In genomic region chr2:31337197-31337596, GRCh38 we compare ENCODE assay signal across 26 cellular contexts.
A peak's percentile ranks its signal among the peaks of the same experiment; 100 is the strongest.
DNase-seq lines count a peak whose midpoint lies in the region; ATAC-seq, FAIRE-seq and TF ChIP-seq lines count a peak whose summit lies in the region.
"Had no signal": no experiment of that assay in that cellular context is flagged by ENCODE, and none has a peak within 500 bp of the region (broad histone marks: within the 10 kb centered on the region; RNA-seq: fewer than 3 reads in every experiment).

No MANE protein-coding gene starts in this region.

- TF ChIP-seq CTCF in AG04450 (IDR thresholded peaks at IDR 0.05; ENCODE audit: low read depth, low read length) (no peak), H1 (IDR thresholded peaks at IDR 0.05; ENCODE audit: control extremely low read depth in 1 of 3, insufficient read depth in 1 of 3, low read depth in 1 of 3, low read length in 3 of 3) (no peak), lung (IDR thresholded peaks at IDR 0.05; ENCODE audit: control extremely low read depth, extremely low read depth) (no peak)

- peaks cover 0 to 4% of the 10 kb centered on the region in 2 experiments for H4K20me1 ChIP-seq in H1 (replicated peaks in 1 of 2; ENCODE audit: control insufficient read depth in 1 of 2, insufficient read depth in 2 of 2, low read length in 2 of 2)

- no peak overlapping the region for H3K56ac ChIP-seq in H1 (replicated peaks; ENCODE audit: insufficient read length, low read depth, low read length)

- no peaks in the 10 kb centered on the region for H3K79me2 ChIP-seq in H1 (ENCODE audit: control insufficient read depth in 1 of 2, insufficient read depth in 2 of 2, low read length in 2 of 2)

- CTCF ChIA-PET in AG04450 (lab: Charles Lee) = no interaction called here
- CTCF ChIA-PET in H1 (lab: Charles Lee; ENCODE audit: partially characterized antibody) = interaction anchor here (1.0 kb wide), 1 partner anchor 87 kb away, joined by 7 read pairs; no protein-coding TSS in a partner anchor

- H3K36me3 ChIP-seq in H1 (ENCODE audit: control insufficient read depth in 2 of 4, insufficient read depth in 4 of 4, low read length in 3 of 4) (no peaks in the 10 kb centered on the region), lung (ENCODE audit: control insufficient read depth in 2 of 2, insufficient read depth in 2 of 2, low read length in 2 of 2) (no peaks in the 10 kb centered on the region)
- H3K36me3 ChIP-seq: cardiac muscle cell, right atrium auricular region, transverse colon had no signal

- peak overlapping the region; percentile 43; the same call in 1 of the 2 replicates for H4K8ac ChIP-seq in H1 (ENCODE audit: extremely low read depth, insufficient read depth, low read length)

- TF ChIP-seq POLR2A in H1 (IDR thresholded peaks at IDR 0.05; ENCODE audit: control extremely low read depth in 1 of 2, low read depth in 2 of 2, low read length in 2 of 2) (no peak), erythroblast (IDR thresholded peaks at IDR 0.05; ENCODE audit: low read length) (no peak)

- H2AFZ ChIP-seq in H1 (ENCODE audit: low read length) = no peak overlapping the region

- no peak for TF ChIP-seq EP300 in H1 (IDR thresholded peaks at IDR 0.05; ENCODE audit: borderline replicate concordance in 1 of 2, low read depth in 2 of 2, low read length in 2 of 2)

- H3K27ac ChIP-seq in AG04450 (ENCODE audit: low read depth, low read length) (peak overlapping the region; percentile 77), H1 (ENCODE audit: low read depth, low read length) (no peak overlapping the region), lung (ENCODE audit: low read depth in 1 of 2, low read length in 1 of 2) (no peak overlapping the region)
- H3K27ac ChIP-seq: cardiac muscle cell, right atrium auricular region, transverse colon had no signal

- no peak for FAIRE-seq in H1 (lab: Jason Lieb, UNC)
- FAIRE-seq: D721Med, islet of Langerhans, K562 had no signal

- H2BK120ac ChIP-seq in H1 (replicated peaks; ENCODE audit: low read depth, low read length) = no peak overlapping the region

- H2AK5ac ChIP-seq in H1 (ENCODE audit: low read depth, low read length) = no peak overlapping the region

- H2BK12ac ChIP-seq in H1 (ENCODE audit: low read depth, low read length) = no peak overlapping the region

- no peaks in the 10 kb centered on the region for H3K79me1 ChIP-seq in H1 (ENCODE audit: low read depth, low read length)

- H3K4ac ChIP-seq in H1 (replicated peaks; ENCODE audit: insufficient read length, low read depth, low read length) = no peak overlapping the region

- intact Hi-C loops in posterior vena cava (cut with DNase I) = loop anchor here (10.0 kb wide), 2 partner anchors 102 to 172 kb away; partner anchors contain the start of gene EHD3 (in 1 of the 2)

- H3K23ac ChIP-seq in H1 (ENCODE audit: insufficient read length) = no peak overlapping the region

- peaks cover 2% of the 10 kb centered on the region; the same call in 1 of the 2 replicates for H3K9me3 ChIP-seq in AG04450 (ENCODE audit: control insufficient read depth, insufficient read depth, low read length)
- no peaks in the 10 kb centered on the region for H3K9me3 ChIP-seq in H1 (ENCODE audit: insufficient read depth in 2 of 2, low read depth in 1 of 2, low read length in 1 of 2)
- H3K9me3 ChIP-seq in lung (ENCODE audit: control insufficient read depth in 2 of 2, insufficient read depth in 1 of 2, low read length in 1 of 2) = peaks cover 0 to 1% of the 10 kb centered on the region in 2 donors
- H3K9me3 ChIP-seq: right atrium auricular region, transverse colon had no signal

- H3K14ac ChIP-seq in H1 (ENCODE audit: insufficient read length) = no peak overlapping the region

- H3K27me3 ChIP-seq in AG04450 (ENCODE audit: control insufficient read depth, insufficient read depth, low read length) (no peaks in the 10 kb centered on the region), H1 (replicated peaks in 1 of 4; ENCODE audit: control insufficient read depth in 3 of 4, extremely low read depth in 1 of 4, insufficient read depth in 3 of 4, low read length in 3 of 4) (no peaks in the 10 kb centered on the region), lung (ENCODE audit: control insufficient read depth, insufficient read depth) (no peaks in the 10 kb centered on the region)
- H3K27me3 ChIP-seq: cardiac muscle cell, right atrium auricular region, transverse colon had no signal

- no peak overlapping the region for H2BK5ac ChIP-seq in H1 (ENCODE audit: low read depth, low read length)

- H3K4me3 ChIP-seq in AG04450 (ENCODE audit: low read depth, low read length) (no peak overlapping the region), H1 (ENCODE audit: extremely low read depth in 1 of 4, insufficient read depth in 2 of 4, low read depth in 3 of 4, low read length in 4 of 4) (no peak overlapping the region), lung (no peak overlapping the region)
- H3K4me3 ChIP-seq: cardiac muscle cell, K562, right atrium auricular region, transverse colon had no signal

- no peaks in the 10 kb centered on the region for H3K9me3 Mint-ChIP-seq in activated T-cell treated with anti-CD3 and anti-CD28 coated beads, Interleukin-2, amount 50 U/mL, for 4 hours
- H3K9me3 Mint-ChIP-seq: H9 had no signal

- DNase-seq in AG04450 (ENCODE audit: low read depth, low spot score) = no peak
- peak; percentile 80 for DNase-seq in NCI-H226
- DNase-seq in H1 (ENCODE audit: low read depth in 1 of 2, low spot score in 2 of 2) = no peak
- DNase-seq in lung (ENCODE audit: low spot score) = peak; percentile 26
- DNase-seq in erythroblast (lab: John Stamatoyannopoulos, UW) = no peak
- DNase-seq in activated T-cell treated with anti-CD3 and anti-CD28 coated beads, Interleukin-2, amount 50 U/mL, for 4 hours = no peak
- no peak for DNase-seq in posterior vena cava (ENCODE audit: low spot score)
- DNase-seq: activated CD4-positive, alpha-beta T cell treated with anti-CD3 and anti-CD28 coated beads, Interleukin-2, amount 50 U/mL, for 48 hours; activated gamma-delta T cell; activated T-cell treated with anti-CD3 and anti-CD28 coated beads for 4 hours; C1 segment of cervical spinal cord; GDM1; H9; hippocampal formation; NCI-H1436 treated with DMSO at 0.1 percent for 48 hours; NCI-H524; NK-92 treated with Interleukin-12 subunit alpha and Interleukin-12 subunit beta, amount 100 ng/mL, for 24 hours; stimulated activated CD4-positive, alpha-beta T cell treated with anti-CD3 and anti-CD28 coated beads, Interleukin-15, amount 100 ng/mL, for 24 hours; stimulated activated CD8-positive, alpha-beta memory T cell treated with anti-CD3 and anti-CD28 coated beads, Interleukin-4, amount 100 ng/mL, for 48 hours; transverse colon had no signal

- no peak overlapping the region for H2BK20ac ChIP-seq in H1 (ENCODE audit: low read length)

- H3K23me2 ChIP-seq in H1 (ENCODE audit: low read depth, low read length) = no peaks in the 10 kb centered on the region

- no peak overlapping the region for H3K4me3 Mint-ChIP-seq in activated T-cell treated with anti-CD3 and anti-CD28 coated beads, Interleukin-2, amount 50 U/mL, for 4 hours
- H3K4me3 Mint-ChIP-seq: H9 had no signal

- H3K27me3 Mint-ChIP-seq in activated T-cell treated with anti-CD3 and anti-CD28 coated beads, Interleukin-2, amount 50 U/mL, for 4 hours (ENCODE audit: low read depth) = peaks cover 7% of the 10 kb centered on the region

- H2BK15ac ChIP-seq in H1 (ENCODE audit: low read length) = no peak overlapping the region

- H3K4me1 ChIP-seq in H1 (replicated peaks in 1 of 4; ENCODE audit: control insufficient read depth in 3 of 4, insufficient read depth in 4 of 4, low read length in 3 of 4) (peaks cover 0 to 6% (median 0%) of the 10 kb centered on the region in 4 experiments; a peak in 2 of 7 replicates), lung (ENCODE audit: control insufficient read depth in 2 of 2, insufficient read depth in 2 of 2, low read length in 2 of 2) (no peaks in the 10 kb centered on the region)
- H3K4me1 ChIP-seq: transverse colon had no signal

- no peak overlapping the region for H4K91ac ChIP-seq in H1 (replicated peaks; ENCODE audit: insufficient read length, low read length)

- no peak overlapping the region for H3K9ac ChIP-seq in H1 (replicated peaks in 1 of 4; ENCODE audit: extremely low read depth in 1 of 4, low read depth in 3 of 4, low read length in 3 of 4)

- no peaks in the 10 kb centered on the region for H3K4me1 Mint-ChIP-seq in activated T-cell treated with anti-CD3 and anti-CD28 coated beads, Interleukin-2, amount 50 U/mL, for 4 hours (ENCODE audit: low read depth)

- no peak for TF ChIP-seq RAD21 in H1 (IDR thresholded peaks at IDR 0.05 in 1 of 2, conservative IDR thresholded peaks at IDR 0.05 in 1 of 2; ENCODE audit: low read depth in 2 of 2, low read length in 2 of 2)

- no peak overlapping the region for H3K4me2 ChIP-seq in H1 (ENCODE audit: insufficient read depth in 1 of 2, low read depth in 2 of 2, low read length in 2 of 2)

- ATAC-seq in lung (ENCODE audit: insufficient read depth, low FRiP score) = no peak
- ATAC-seq in HG03432 (IDR thresholded peaks at IDR 0.05; ENCODE audit: unreplicated experiment) = no peak
- no peak for ATAC-seq in activated T-cell treated with anti-CD3 and anti-CD28 coated beads, Interleukin-2, amount 50 U/mL, for 4 hours
- ATAC-seq: K562 had no signal

- no peaks in the 10 kb centered on the region for H3K36me3 Mint-ChIP-seq in activated T-cell treated with anti-CD3 and anti-CD28 coated beads, Interleukin-2, amount 50 U/mL, for 4 hours (ENCODE audit: insufficient read depth)

- POLR2A ChIA-PET in AG04450 (lab: Yijun Ruan, JAX) (interaction anchor here (0.7 to 1.3 kb wide), 3 partner anchors 14 to 103 kb away, joined by 3 to 7 read pairs (median 3); partner anchors contain the start of gene EHD3), H1 (lab: Charles Lee; ENCODE audit: partially characterized antibody) (no interaction called here)

- H4K5ac ChIP-seq in H1 (ENCODE audit: insufficient read length, low read depth, low read length) = no peak overlapping the region

- no peak overlapping the region for H3K18ac ChIP-seq in H1 (ENCODE audit: extremely low read depth, low read length)

- 89% methylated on average over 3 of the region's 3 CpGs; no CpG with 5 or more reads in 1 of the 2 experiments for WGBS in H1 (ENCODE audit: extremely low coverage in 1 of 2, insufficient coverage in 1 of 2, insufficient read length in 1 of 2, insufficient replicate concordance in 2 of 2, low coverage in 1 of 2, low lambda C conversion rate in 2 of 2, missing lambda C conversion rate in 1 of 2), 2 experiments
- 71 to 73% methylated on average over 3 of the region's 3 CpGs for WGBS in lung, 2 donors

TF ChIP-seq in H1, 55 proteins besides CTCF, POLR2A, EP300 and RAD21:
- TF ChIP-seq RFX5 (IDR thresholded peaks at IDR 0.05; ENCODE audit: borderline replicate concordance, low read depth, low read length) = no peak

Comparison
In these comparisons a context has a peak if more than half of its experiments do, and no peak if none do; other contexts are left out.
1. DNase-seq: peak in NCI-H226 (single experiment) and lung (single experiment); none in AG04450 (single experiment), H1 (0 of 2), erythroblast (0 of 2), activated T-cell treated with anti-CD3 and anti-CD28 coated beads, Interleukin-2, amount 50 U/mL, for 4 hours (single experiment) and posterior vena cava (single experiment).